Comparison of ENCODE assay signal across 1 cellular context in the genomic region with DNA sequence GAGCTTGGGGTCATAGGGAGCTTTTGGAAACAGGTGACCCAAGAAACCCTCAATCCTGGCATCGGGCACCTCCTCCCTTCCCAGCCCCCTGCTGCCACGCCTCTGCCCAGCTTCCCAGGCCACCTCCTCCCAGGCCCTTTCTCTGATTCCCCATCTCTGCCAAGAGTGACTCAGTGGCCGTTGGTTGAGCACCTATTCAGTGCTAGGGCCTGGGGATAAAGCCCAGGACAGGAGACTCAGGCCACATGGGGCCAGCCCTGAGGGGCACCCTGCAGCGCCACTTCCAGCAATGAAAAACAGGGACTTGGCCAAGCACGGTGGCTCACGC.
TF ChIP-seq lines count a peak whose summit lies in the region.

No MANE protein-coding gene starts in this region.

TF ChIP-seq in H1, 55 proteins besides CTCF, POLR2A, EP300 and RAD21:
- TF ChIP-seq KDM4A (IDR thresholded peaks at IDR 0.05; ENCODE audit: low read depth, low read length, severe bottlenecking) (no peak), E2F6 (IDR thresholded peaks at IDR 0.05) (no peak), TAF1 (IDR thresholded peaks at IDR 0.05; ENCODE audit: low read depth, low read length) (no peak), CHD7 (IDR thresholded peaks at IDR 0.05; ENCODE audit: insufficient replicate concordance, low read length) (no peak)
- TF ChIP-seq, protein P1, sequence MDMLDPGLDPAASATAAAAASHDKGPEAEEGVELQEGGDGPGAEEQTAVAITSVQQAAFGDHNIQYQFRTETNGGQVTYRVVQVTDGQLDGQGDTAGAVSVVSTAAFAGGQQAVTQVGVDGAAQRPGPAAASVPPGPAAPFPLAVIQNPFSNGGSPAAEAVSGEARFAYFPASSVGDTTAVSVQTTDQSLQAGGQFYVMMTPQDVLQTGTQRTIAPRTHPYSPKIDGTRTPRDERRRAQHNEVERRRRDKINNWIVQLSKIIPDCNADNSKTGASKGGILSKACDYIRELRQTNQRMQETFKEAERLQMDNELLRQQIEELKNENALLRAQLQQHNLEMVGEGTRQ (IDR thresholded peaks at IDR 0.05; ENCODE audit: low read length), result no peak
